Comparison of ENCODE assay signal across 8 cellular contexts in genomic region chr1:153796786-153797659, GRCh38. TPM values are rescaled to one million over a fixed set of nuclear protein-coding genes. Genes with fewer than 3 reads are reported as not detected.
A peak's percentile ranks its signal among the peaks of the same experiment; 100 is the strongest.
DNase-seq lines count a peak whose midpoint lies in the region; TF ChIP-seq lines count a peak whose summit lies in the region.

No MANE protein-coding gene starts in this region.

- no peak overlapping the region for H3K27ac ChIP-seq in tibial artery

- H3K27me3 ChIP-seq in tibial artery = no peaks in the 10 kb centered on the region

- peak; percentile 89 for DNase-seq in activated gamma-delta T cell treated with Interleukin-2 at 50 U/mL for 16 hours
- no peak for DNase-seq in activated gamma-delta T cell (lab: John Stamatoyannopoulos, UW)
- peak; percentile 80 for DNase-seq in Jurkat, Clone E6-1 (ENCODE audit: low read depth, low spot score)
- peak; percentile 94 for DNase-seq in RPMI8226
- peak; percentile 66 for DNase-seq in activated T-helper 1 cell treated with Interleukin-2 at 50 U/mL for 16 hours (ENCODE audit: low read depth)
- peak; percentile 64 for DNase-seq in fibroblast of peridontal ligament (ENCODE audit: extremely low read depth)
- peak in 42 of 56 donors; percentile 14 to 87 (median 36) for DNase-seq in nucleus accumbens (lab: John Stamatoyannopoulos, UW)
- DNase-seq in tibial artery = peak; percentile 87 to 90

- H3K4me3 ChIP-seq in Jurkat, Clone E6-1 (ENCODE audit: low read length) = no peak overlapping the region
- H3K4me3 ChIP-seq in tibial artery = no peak overlapping the region

- H3K9me3 ChIP-seq in tibial artery = no peaks in the 10 kb centered on the region

- TF ChIP-seq CTCF in tibial artery (IDR thresholded peaks at IDR 0.05) = peak; percentile 91 to 96

- intact Hi-C loops in tibial artery (cut with DNase I; ENCODE audit: low total_unique reads) = loop anchor here (2.0 kb wide), 1 partner anchor 150 kb away; the partner anchor contains the start of gene DENND4B

- H3K4me1 ChIP-seq in tibial artery = no peaks in the 10 kb centered on the region

- peaks cover 0 to 17% (median 0%) of the 10 kb centered on the region in 3 donors for H3K36me3 ChIP-seq in tibial artery

RNA-seq across cellular contexts. Expression of gene SLC27A3, which starts 21.8 kb away (rescaled TPM):
- polyA plus RNA-seq in Jurkat, Clone E6-1 (2012; ENCODE audit: insufficient read depth, insufficient read length) = 6.4 TPM
